Comparison of ENCODE assay signal across 2 cellular contexts in the genomic region with DNA sequence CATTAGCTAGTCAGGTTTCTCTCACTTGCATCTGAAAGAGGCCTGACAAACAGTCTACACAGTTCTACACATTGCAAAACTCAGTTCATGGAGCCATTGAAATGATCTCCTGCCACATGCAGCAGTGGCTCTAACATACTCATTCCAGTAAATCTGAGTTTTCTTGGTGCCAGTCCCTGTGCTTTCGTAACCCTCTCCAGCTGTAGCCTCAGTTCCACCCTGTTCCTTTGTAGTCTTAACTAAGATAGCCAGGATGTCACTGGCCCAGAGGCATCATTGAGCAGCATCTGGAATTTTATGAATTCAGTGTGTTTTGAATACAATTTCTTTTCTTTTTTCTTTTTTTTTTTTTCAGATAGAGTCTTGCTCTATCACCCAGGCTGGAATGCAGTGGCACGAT.
TF ChIP-seq lines count a peak whose summit lies in the region.

No MANE protein-coding gene starts in this region.

TF ChIP-seq in IMR-90, 13 proteins besides CTCF, POLR2A, EP300 and RAD21:
- TF ChIP-seq SMC3 (IDR thresholded peaks at IDR 0.05; ENCODE audit: low read depth, low read length) (no peak), BHLHE40 (IDR thresholded peaks at IDR 0.05; ENCODE audit: low read depth, low read length) (no peak), RCOR1 (IDR thresholded peaks at IDR 0.05; ENCODE audit: insufficient replicate concordance, low read length) (no peak), RFX5 (IDR thresholded peaks at IDR 0.05; ENCODE audit: low read depth, low read length) (no peak), NFE2L2 (IDR thresholded peaks at IDR 0.05; ENCODE audit: low read depth, low read length) (no peak), FOS (IDR thresholded peaks at IDR 0.05; ENCODE audit: low read depth, low read length) (no peak), CHD1 (IDR thresholded peaks at IDR 0.05; ENCODE audit: low read depth, low read length) (no peak), MAFK (IDR thresholded peaks at IDR 0.05; ENCODE audit: low read depth, low read length) (no peak), MAZ (IDR thresholded peaks at IDR 0.05; ENCODE audit: borderline replicate concordance, low read depth, low read length) (no peak), CEBPB (IDR thresholded peaks at IDR 0.05; ENCODE audit: low read depth, low read length) (no peak), MXI1 (IDR thresholded peaks at IDR 0.05; ENCODE audit: borderline replicate concordance, low read depth, low read length) (no peak)
- TF ChIP-seq, protein P1, sequence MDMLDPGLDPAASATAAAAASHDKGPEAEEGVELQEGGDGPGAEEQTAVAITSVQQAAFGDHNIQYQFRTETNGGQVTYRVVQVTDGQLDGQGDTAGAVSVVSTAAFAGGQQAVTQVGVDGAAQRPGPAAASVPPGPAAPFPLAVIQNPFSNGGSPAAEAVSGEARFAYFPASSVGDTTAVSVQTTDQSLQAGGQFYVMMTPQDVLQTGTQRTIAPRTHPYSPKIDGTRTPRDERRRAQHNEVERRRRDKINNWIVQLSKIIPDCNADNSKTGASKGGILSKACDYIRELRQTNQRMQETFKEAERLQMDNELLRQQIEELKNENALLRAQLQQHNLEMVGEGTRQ (IDR thresholded peaks at IDR 0.05; ENCODE audit: low read depth, low read length): no peak
- TF ChIP-seq, protein P2, sequence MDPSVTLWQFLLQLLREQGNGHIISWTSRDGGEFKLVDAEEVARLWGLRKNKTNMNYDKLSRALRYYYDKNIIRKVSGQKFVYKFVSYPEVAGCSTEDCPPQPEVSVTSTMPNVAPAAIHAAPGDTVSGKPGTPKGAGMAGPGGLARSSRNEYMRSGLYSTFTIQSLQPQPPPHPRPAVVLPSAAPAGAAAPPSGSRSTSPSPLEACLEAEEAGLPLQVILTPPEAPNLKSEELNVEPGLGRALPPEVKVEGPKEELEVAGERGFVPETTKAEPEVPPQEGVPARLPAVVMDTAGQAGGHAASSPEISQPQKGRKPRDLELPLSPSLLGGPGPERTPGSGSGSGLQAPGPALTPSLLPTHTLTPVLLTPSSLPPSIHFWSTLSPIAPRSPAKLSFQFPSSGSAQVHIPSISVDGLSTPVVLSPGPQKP (IDR thresholded peaks at IDR 0.05; ENCODE audit: borderline replicate concordance, low read depth, low read length): no peak

TF ChIP-seq in H1, 55 proteins besides CTCF, POLR2A, EP300 and RAD21:
- TF ChIP-seq FOSL1 (IDR thresholded peaks at IDR 0.05; ENCODE audit: insufficient read depth, low read depth, low read length) (no peak), YY1 (IDR thresholded peaks at IDR 0.05; ENCODE audit: low read depth, low read length) (no peak)
TF ChIP-seq in H1: peak in this region for 0.
